29 cellular contexts compared by ENCODE assay signal in genomic region chr6:146923434-146923833, GRCh38.
"Had no signal": no experiment of that assay in that cellular context is flagged by ENCODE, and none has a peak within 500 bp of the region (broad histone marks: within the 10 kb centered on the region; RNA-seq: fewer than 3 reads in every experiment).

No MANE protein-coding gene starts in this region.

- H3K9me3 Mint-ChIP-seq: activated CD4-positive, alpha-beta T cell treated with anti-CD3 and anti-CD28 coated beads, Interleukin-2, amount 10 ng/mL, durations not matched to agents 7 days and 5 days; activated naive CD4-positive, alpha-beta T cell treated with anti-CD3 and anti-CD28 coated beads for 36 hours; activated naive CD4-positive, alpha-beta T cell treated with anti-CD3 and anti-CD28 coated beads, Interleukin-2, amount 50 U/mL, for 72 hours; activated T-cell treated with anti-CD3 and anti-CD28 coated beads, Interleukin-2, amount 50 U/mL, for 4 hours; activated T-helper 1 cell treated with anti-CD3 and anti-CD28 coated beads, Interleukin-12 subunit alpha, Interleukin-12 subunit beta, Interleukin-2, Interleukin-4 antibody, amounts not matched to agents 30 ng/mL and 10 ng/mL and 1 ng/mL, durations not matched to agents 14 hours and 24 hours and 36 hours had no signal

- H3K27ac Mint-ChIP-seq: activated CD4-positive, alpha-beta T cell treated with anti-CD3 and anti-CD28 coated beads for 36 hours; activated CD4-positive, alpha-beta T cell treated with anti-CD3 and anti-CD28 coated beads, Interleukin-2, amount 10 ng/mL, durations not matched to agents 7 days and 5 days; activated CD8-positive, alpha-beta T cell treated with anti-CD3 and anti-CD28 coated beads, Interleukin-2, amount 10 ng/mL, durations not matched to agents 7 days and 5 days; activated naive CD4-positive, alpha-beta T cell treated with anti-CD3 and anti-CD28 coated beads for 36 hours; activated naive CD4-positive, alpha-beta T cell treated with anti-CD3 and anti-CD28 coated beads, Interleukin-2, amount 50 U/mL, for 72 hours; activated T-helper 1 cell treated with anti-CD3 and anti-CD28 coated beads, Interleukin-12 subunit alpha, Interleukin-12 subunit beta, Interleukin-2, Interleukin-4 antibody, amounts not matched to agents 30 ng/mL and 10 ng/mL and 1 ng/mL, durations not matched to agents 14 hours and 24 hours and 36 hours; brain had no signal

- H3K36me3 Mint-ChIP-seq: activated naive CD4-positive, alpha-beta T cell treated with anti-CD3 and anti-CD28 coated beads, Interleukin-2, amount 50 U/mL, for 72 hours; brain had no signal

- H3K9me3 ChIP-seq: adrenal gland, Peyer's patch had no signal

- H3K27me3 Mint-ChIP-seq: activated CD4-positive, alpha-beta T cell treated with anti-CD3 and anti-CD28 coated beads, Interleukin-2, amount 10 ng/mL, durations not matched to agents 7 days and 5 days had no signal

- H3K4me1 ChIP-seq: adrenal gland, Peyer's patch had no signal

- ATAC-seq: activated CD4-positive, alpha-beta T cell treated with anti-CD3 and anti-CD28 coated beads for 36 hours; activated CD4-positive, CD25-positive, alpha-beta regulatory T cell treated with anti-CD3 and anti-CD28 coated beads, Interleukin-2, amount 50 U/mL, for 24 hours; activated CD8-positive, alpha-beta T cell treated with anti-CD3 and anti-CD28 coated beads, Interleukin-2, amount 10 ng/mL, durations not matched to agents 7 days and 5 days; activated naive CD4-positive, alpha-beta T cell treated with anti-CD3 and anti-CD28 coated beads, Interleukin-2, amount 50 U/mL, for 72 hours; activated T-cell treated with anti-CD3 and anti-CD28 coated beads, Interleukin-2, amount 50 U/mL, for 4 hours; SK-N-SH treated with all-trans-retinoic acid at 6 μM for 48 hours had no signal

- H3K27ac ChIP-seq: adrenal gland, Peyer's patch had no signal

- H3K4me1 Mint-ChIP-seq: activated CD4-positive, alpha-beta T cell treated with anti-CD3 and anti-CD28 coated beads, Interleukin-2, amount 10 ng/mL, durations not matched to agents 7 days and 5 days; brain had no signal

- DNase-seq: activated CD4-positive, alpha-beta T cell treated with anti-CD3 and anti-CD28 coated beads for 36 hours; activated CD4-positive, alpha-beta T cell treated with anti-CD3 and anti-CD28 coated beads, Interleukin-2, amount 10 ng/mL, durations not matched to agents 7 days and 5 days; activated CD4-positive, alpha-beta T cell treated with anti-CD3 and anti-CD28 coated beads, Interleukin-2, amount 50 U/mL, for 48 hours; activated CD8-positive, alpha-beta T cell treated with anti-CD3 and anti-CD28 coated beads, Interleukin-2, amount 10 ng/mL, durations not matched to agents 7 days and 5 days; activated gamma-delta T cell treated with Interleukin-2 at 50 U/mL for 16 hours; activated naive CD4-positive, alpha-beta T cell treated with anti-CD3 and anti-CD28 coated beads for 36 hours; activated T-cell treated with anti-CD3 and anti-CD28 coated beads, Interleukin-2, amount 50 U/mL, for 4 hours; adrenal gland; central memory CD4-positive, alpha-beta T cell; KG1; MM.1S; MV-4-11; NCI-H1092; NCI-H1436 treated with DMSO at 0.1 percent for 48 hours; NCI-H1694 treated with DMSO at 0.1 percent for 48 hours; NCI-H2029; NCI-H345; NCI-H524 treated with DMSO at 0.1 percent for 48 hours; Peyer's patch; RPMI8226; SIG-M5; SW 1271; T-helper 1 cell; T1000 had no signal

- H3K4me3 Mint-ChIP-seq: activated CD4-positive, alpha-beta T cell treated with anti-CD3 and anti-CD28 coated beads for 36 hours; activated CD4-positive, alpha-beta T cell treated with anti-CD3 and anti-CD28 coated beads, Interleukin-2, amount 10 ng/mL, durations not matched to agents 7 days and 5 days; activated CD8-positive, alpha-beta T cell treated with anti-CD3 and anti-CD28 coated beads, Interleukin-2, amount 10 ng/mL, durations not matched to agents 7 days and 5 days; activated naive CD4-positive, alpha-beta T cell treated with anti-CD3 and anti-CD28 coated beads for 36 hours; activated T-cell treated with anti-CD3 and anti-CD28 coated beads, Interleukin-2, amount 50 U/mL, for 4 hours; activated T-helper 1 cell treated with anti-CD3 and anti-CD28 coated beads, Interleukin-12 subunit alpha, Interleukin-12 subunit beta, Interleukin-2, Interleukin-4 antibody, amounts not matched to agents 30 ng/mL and 10 ng/mL and 1 ng/mL, durations not matched to agents 14 hours and 24 hours and 36 hours; brain had no signal

- H3K36me3 ChIP-seq: adrenal gland, Peyer's patch had no signal

- H3K4me3 ChIP-seq: adrenal gland, Peyer's patch had no signal

- H3K27me3 ChIP-seq: adrenal gland, Peyer's patch had no signal
